ENCODE assay signal across 9 cellular contexts in genomic region chr5:133611357-133612020, GRCh38. TPM values are rescaled to one million over a fixed set of nuclear protein-coding genes. Genes with fewer than 3 reads are reported as not detected.
DNase-seq lines count a peak whose midpoint lies in the region; ATAC-seq and TF ChIP-seq lines count a peak whose summit lies in the region.
"Had no signal": no experiment of that assay in that cellular context is flagged by ENCODE, and none has a peak within 500 bp of the region (broad histone marks: within the 10 kb centered on the region; RNA-seq: fewer than 3 reads in every experiment).

No MANE protein-coding gene starts in this region.

- H3K27ac ChIP-seq in heart right ventricle: no peak overlapping the region
- H3K27ac ChIP-seq in lower lobe of right lung: no peak overlapping the region
- no peak overlapping the region for H3K27ac ChIP-seq in upper lobe of right lung

- H3K9me3 Mint-ChIP-seq in activated naive CD8-positive, alpha-beta T cell treated with anti-CD3 and anti-CD28 coated beads, Interleukin-2, amount 10 ng/mL, durations not matched to agents 7 days and 5 days: no peaks in the 10 kb centered on the region
- H3K9me3 Mint-ChIP-seq: activated T-helper 2 cell treated with anti-CD3 and anti-CD28 coated beads, Interferon-gamma antibody, Interleukin-2, Interleukin-4, amounts not matched to agents 10 μg/mL and 5 μg/mL and 100 μg/mL, durations not matched to agents 14 hours and 24 hours and 36 hours had no signal

- intact Hi-C loops in heart right ventricle (cut with DNase I): loop anchor here in 8 of 10 donors (5.0 to 10.0 kb wide), 3 partner anchors 187 to 497 kb away; no protein-coding TSS in a partner anchor
- intact Hi-C loops in Right ventricle myocardium inferior (cut with DNase I): loop anchor here (2.0 to 10.0 kb wide), 2 partner anchors 187 to 497 kb away; no protein-coding TSS in a partner anchor
- intact Hi-C loops in lower lobe of right lung (cut with DNase I): no loop called here
- intact Hi-C loops in upper lobe of right lung (cut with DNase I): no loop called here

- H3K4me1 ChIP-seq in heart right ventricle (peaks cover 8 to 31% (median 13%) of the 10 kb centered on the region in 9 donors), lower lobe of right lung (peaks cover 19% of the 10 kb centered on the region), upper lobe of right lung (peaks cover 13% of the 10 kb centered on the region)

- peaks cover 15 to 88% (median 80%) of the 10 kb centered on the region in 7 donors for H3K27me3 ChIP-seq in heart right ventricle
- peaks cover 69% of the 10 kb centered on the region for H3K27me3 ChIP-seq in lower lobe of right lung (ENCODE audit: low read depth)
- peaks cover 58% of the 10 kb centered on the region for H3K27me3 ChIP-seq in upper lobe of right lung

- H3K36me3 ChIP-seq in heart right ventricle (no peaks in the 10 kb centered on the region), lower lobe of right lung (no peaks in the 10 kb centered on the region), upper lobe of right lung (no peaks in the 10 kb centered on the region)

- H3K36me3 Mint-ChIP-seq in activated naive CD8-positive, alpha-beta T cell treated with anti-CD3 and anti-CD28 coated beads, Interleukin-2, amount 10 ng/mL, durations not matched to agents 7 days and 5 days: no peaks in the 10 kb centered on the region

- ATAC-seq in heart right ventricle: peak in 4 of 8 donors; percentile 12 to 27 (median 17)
- ATAC-seq in Right ventricle myocardium inferior: no peak
- ATAC-seq in activated naive CD8-positive, alpha-beta T cell treated with anti-CD3 and anti-CD28 coated beads, Interleukin-2, amount 10 ng/mL, durations not matched to agents 7 days and 5 days (ENCODE audit: low read depth): no peak
- ATAC-seq in lower lobe of right lung: peak; percentile 31 to 45
- ATAC-seq in upper lobe of right lung: peak; percentile 5
- no peak for ATAC-seq in HG03135 (IDR thresholded peaks at IDR 0.05; ENCODE audit: unreplicated experiment)
- ATAC-seq in GM21447 (IDR thresholded peaks at IDR 0.05; ENCODE audit: unreplicated experiment): no peak

- peak overlapping the region; percentile 53 for H3K4me3 Mint-ChIP-seq in activated naive CD8-positive, alpha-beta T cell treated with anti-CD3 and anti-CD28 coated beads, Interleukin-2, amount 10 ng/mL, durations not matched to agents 7 days and 5 days

- POLR2A ChIA-PET in activated naive CD8-positive, alpha-beta T cell treated with anti-CD3 and anti-CD28 coated beads, Interleukin-2, amount 10 ng/mL, durations not matched to agents 7 days and 5 days (lab: Charles Lee): interaction anchor here (1.1 kb wide), 1 partner anchor 9 kb away, joined by 3 read pairs; no protein-coding TSS in a partner anchor

- peaks cover 65% of the 10 kb centered on the region for H3K27me3 Mint-ChIP-seq in activated naive CD8-positive, alpha-beta T cell treated with anti-CD3 and anti-CD28 coated beads, Interleukin-2, amount 10 ng/mL, durations not matched to agents 7 days and 5 days

- DNase-seq in heart right ventricle: no peak
- no peak for DNase-seq in Right ventricle myocardium inferior (ENCODE audit: missing footprints)
- DNase-seq in activated naive CD8-positive, alpha-beta T cell treated with anti-CD3 and anti-CD28 coated beads, Interleukin-2, amount 10 ng/mL, durations not matched to agents 7 days and 5 days: peak; percentile 41
- DNase-seq in lower lobe of right lung: no peak
- no peak for DNase-seq in upper lobe of right lung
- no peak for DNase-seq in KG1 (lab: John Stamatoyannopoulos, UW)

- no peak overlapping the region for H3K27ac Mint-ChIP-seq in activated naive CD8-positive, alpha-beta T cell treated with anti-CD3 and anti-CD28 coated beads, Interleukin-2, amount 10 ng/mL, durations not matched to agents 7 days and 5 days
- H3K27ac Mint-ChIP-seq: activated T-helper 2 cell treated with anti-CD3 and anti-CD28 coated beads, Interferon-gamma antibody, Interleukin-2, Interleukin-4, amounts not matched to agents 10 μg/mL and 5 μg/mL and 100 μg/mL, durations not matched to agents 14 hours and 24 hours and 36 hours had no signal

- peak overlapping the region in 9 of 10 donors; percentile 22 to 45 (median 38) for H3K4me3 ChIP-seq in heart right ventricle
- peak overlapping the region; percentile 52 for H3K4me3 ChIP-seq in lower lobe of right lung
- peak overlapping the region; percentile 35 for H3K4me3 ChIP-seq in upper lobe of right lung

- H3K9me3 ChIP-seq in heart right ventricle (no peaks in the 10 kb centered on the region), lower lobe of right lung (no peaks in the 10 kb centered on the region), upper lobe of right lung (no peaks in the 10 kb centered on the region)

- peaks cover 9% of the 10 kb centered on the region for H3K4me1 Mint-ChIP-seq in activated naive CD8-positive, alpha-beta T cell treated with anti-CD3 and anti-CD28 coated beads, Interleukin-2, amount 10 ng/mL, durations not matched to agents 7 days and 5 days

- 1 to 3% methylated on average over 65 to 67 of the region's 67 CpGs for WGBS in heart right ventricle, 2 donors

- TF ChIP-seq CTCF in heart right ventricle (IDR thresholded peaks at IDR 0.05) (no peak), lower lobe of right lung (IDR thresholded peaks at IDR 0.05) (no peak), upper lobe of right lung (IDR thresholded peaks at IDR 0.05) (no peak)

RNA-seq across cellular contexts. Expression of gene FSTL4, which starts 0.9 kb away (rescaled TPM):
- total RNA-seq in heart right ventricle: under 1 TPM in 5 of 10 donors, not detected in 5; 0.05 to 0.42 (median 0.39) TPM
- polyA plus RNA-seq in heart right ventricle: under 1 TPM in 1 of 2 donors, not detected in 1; 0.01 TPM
- not detected for total RNA-seq in Right ventricle myocardium inferior
- under 1 TPM; 0.26 to 0.83 TPM for total RNA-seq in activated naive CD8-positive, alpha-beta T cell treated with anti-CD3 and anti-CD28 coated beads, Interleukin-2, amount 10 ng/mL, durations not matched to agents 7 days and 5 days
- total RNA-seq in lower lobe of right lung: 1.9 TPM
- 0.67 TPM for total RNA-seq in upper lobe of right lung

Comparison
In these comparisons a context has a peak if more than half of its experiments do, and no peak if none do; other contexts are left out.
1. ATAC-seq: peak in lower lobe of right lung (2 of 2) and upper lobe of right lung (single experiment); none in Right ventricle myocardium inferior (single experiment), activated naive CD8-positive, alpha-beta T cell treated with anti-CD3 and anti-CD28 coated beads, Interleukin-2, amount 10 ng/mL, durations not matched to agents 7 days and 5 days (single experiment), HG03135 (single experiment) and GM21447 (single experiment).
2. intact Hi-C loops: an anchor here in heart right ventricle (5.0 to 10.0 kb wide) and Right ventricle myocardium inferior (2.0 to 10.0 kb wide); none called in lower lobe of right lung and upper lobe of right lung.
3. Peak in every context shown above with its lines, with median percentiles within 50 percentile points of each other: H3K4me3 ChIP-seq.